ENCODE assay signal across 15 cellular contexts in genomic region chr3:177179281-177180067, GRCh38. TPM values are rescaled to one million over a fixed set of nuclear protein-coding genes. Genes with fewer than 3 reads are reported as not detected.
A peak's percentile ranks its signal among the peaks of the same experiment; 100 is the strongest.
DNase-seq lines count a peak whose midpoint lies in the region; ATAC-seq and TF ChIP-seq lines count a peak whose summit lies in the region.
"Had no signal": no experiment of that assay in that cellular context is flagged by ENCODE, and none has a peak within 500 bp of the region (broad histone marks: within the 10 kb centered on the region; RNA-seq: fewer than 3 reads in every experiment).

No MANE protein-coding gene starts in this region.

- no peaks in the 10 kb centered on the region for H3K27me3 Mint-ChIP-seq in activated T-cell treated with anti-CD3 and anti-CD28 coated beads, Interleukin-2, amount 50 U/mL, for 72 hours (ENCODE audit: low read depth)
- no peaks in the 10 kb centered on the region for H3K27me3 Mint-ChIP-seq in T-cell
- H3K27me3 Mint-ChIP-seq in stimulated activated memory B cell treated with anti-CD40 and anti-IgM and Interleukin-4, amounts not matched to agents 10 μg/mL and 1 μg/mL and 100 μg/mL, for 72 hours: no peaks in the 10 kb centered on the region

- POLR2A ChIA-PET in T-cell (lab: Charles Lee): interaction anchor here (0.5 to 1.1 kb wide), 3 partner anchors 17 to 304 kb away, joined by 4 to 7 read pairs (median 5); no protein-coding TSS in a partner anchor

- H3K36me3 Mint-ChIP-seq in activated T-cell treated with anti-CD3 and anti-CD28 coated beads, Interleukin-2, amount 50 U/mL, for 72 hours (ENCODE audit: insufficient read depth in 2 of 2): peaks cover 0 to 11% of the 10 kb centered on the region in 2 donors
- peaks cover 18% of the 10 kb centered on the region for H3K36me3 Mint-ChIP-seq in T-cell
- peaks cover 27% of the 10 kb centered on the region for H3K36me3 Mint-ChIP-seq in stimulated activated memory B cell treated with anti-CD40 and anti-IgM and Interleukin-4, amounts not matched to agents 10 μg/mL and 1 μg/mL and 100 μg/mL, for 72 hours

- H3K4me1 ChIP-seq in esophagus (ENCODE audit: control insufficient read depth in 2 of 2, insufficient read depth in 2 of 2, low read length in 1 of 2): peaks cover 0 to 2% of the 10 kb centered on the region in 2 donors
- H3K4me1 ChIP-seq in Peyer's patch: peaks cover 0 to 20% (median 2%) of the 10 kb centered on the region in 4 donors

- WGBS in esophagus, 2 donors: 52 to 63% methylated on average over 10 of the region's 10 CpGs

- H3K27ac ChIP-seq in esophagus (ENCODE audit: low read depth in 2 of 2, low read length in 1 of 2) (peak overlapping the region; percentile 58 to 78), Peyer's patch (peak overlapping the region in 1 of 4 donors; percentile 15)
- H3K27ac ChIP-seq: body of pancreas, GM23248 had no signal

- H3K4me3 ChIP-seq in esophagus (ENCODE audit: low read depth in 1 of 2, low read length in 2 of 2): no peak overlapping the region
- H3K4me3 ChIP-seq in Peyer's patch: no peak overlapping the region
- H3K4me3 ChIP-seq: body of pancreas, GM12878, GM23248 had no signal

- H3K27ac Mint-ChIP-seq in activated T-cell treated with anti-CD3 and anti-CD28 coated beads, Interleukin-2, amount 50 U/mL, for 72 hours: peak overlapping the region; percentile 14
- peak overlapping the region; percentile 15 to 17 for H3K27ac Mint-ChIP-seq in T-cell
- H3K27ac Mint-ChIP-seq in stimulated activated memory B cell treated with anti-CD40 and anti-IgM and Interleukin-4, amounts not matched to agents 10 μg/mL and 1 μg/mL and 100 μg/mL, for 72 hours: peak overlapping the region; percentile 66

- TF ChIP-seq CTCF in Peyer's patch (IDR thresholded peaks at IDR 0.05): no peak

- DNase-seq in activated T-cell treated with anti-CD3 and anti-CD28 coated beads, Interleukin-2, amount 50 U/mL, for 72 hours: no peak
- DNase-seq in activated T-cell treated with anti-CD3 and anti-CD28 coated beads, Interleukin-2, amount 50 U/mL, for 48 hours: no peak
- DNase-seq in T-cell: no peak
- DNase-seq in NCI-H2171 treated with DMSO at 0.1 percent for 48 hours (lab: John Stamatoyannopoulos, UW): no peak
- no peak for DNase-seq in Peyer's patch
- DNase-seq: body of pancreas; DMS79 treated with DMSO at 0.1 percent for 48 hours; GM23248; hippocampal formation; NCI-H345; stimulated activated CD4-positive, alpha-beta T cell treated with anti-CD3 and anti-CD28 coated beads, Interleukin-15, amount 100 ng/mL, for 24 hours had no signal

- no peak for TF ChIP-seq POLR2A in Peyer's patch (IDR thresholded peaks at IDR 0.05)

- H3K4me1 Mint-ChIP-seq in activated T-cell treated with anti-CD3 and anti-CD28 coated beads, Interleukin-2, amount 50 U/mL, for 72 hours (ENCODE audit: low read depth): peaks cover 57% of the 10 kb centered on the region
- peaks cover 67 to 80% (median 77%) of the 10 kb centered on the region in 3 donors for H3K4me1 Mint-ChIP-seq in T-cell
- H3K4me1 Mint-ChIP-seq in stimulated activated memory B cell treated with anti-CD40 and anti-IgM and Interleukin-4, amounts not matched to agents 10 μg/mL and 1 μg/mL and 100 μg/mL, for 72 hours: peaks cover 60% of the 10 kb centered on the region

- H3K4me3 Mint-ChIP-seq in activated T-cell treated with anti-CD3 and anti-CD28 coated beads, Interleukin-2, amount 50 U/mL, for 72 hours: peak overlapping the region; percentile 15 to 57
- peak overlapping the region in 2 of 3 donors; percentile 7 to 51 for H3K4me3 Mint-ChIP-seq in T-cell
- H3K4me3 Mint-ChIP-seq in stimulated activated memory B cell treated with anti-CD40 and anti-IgM and Interleukin-4, amounts not matched to agents 10 μg/mL and 1 μg/mL and 100 μg/mL, for 72 hours: no peak overlapping the region

- ATAC-seq in activated T-cell treated with anti-CD3 and anti-CD28 coated beads, Interleukin-2, amount 50 U/mL, for 72 hours (replicated peaks in 1 of 2): no peak
- ATAC-seq in T-cell (replicated peaks in 1 of 4): peak in 1 of 4 experiments; percentile 26
- no peak for ATAC-seq in stimulated activated memory B cell treated with anti-CD40 and anti-IgM and Interleukin-4, amounts not matched to agents 10 μg/mL and 1 μg/mL and 100 μg/mL, for 72 hours
- no peak for ATAC-seq in GM18502 (IDR thresholded peaks at IDR 0.05; ENCODE audit: poor library complexity, unreplicated experiment)
- ATAC-seq: body of pancreas, GM12878 had no signal

- H3K27me3 ChIP-seq in esophagus (ENCODE audit: control insufficient read depth in 1 of 2, insufficient read depth in 2 of 2, low read length in 2 of 2) (no peaks in the 10 kb centered on the region), Peyer's patch (no peaks in the 10 kb centered on the region)
- H3K27me3 ChIP-seq: body of pancreas had no signal

- no peaks in the 10 kb centered on the region for H3K36me3 ChIP-seq in esophagus (ENCODE audit: control insufficient read depth in 2 of 2, insufficient read depth in 2 of 2, low read length in 1 of 2)
- H3K36me3 ChIP-seq in Peyer's patch: no peaks in the 10 kb centered on the region

- H3K9me3 ChIP-seq in esophagus (ENCODE audit: control insufficient read depth in 2 of 2, insufficient read depth in 1 of 2, low read depth in 1 of 2, low read length in 1 of 2) (no peaks in the 10 kb centered on the region), Peyer's patch (no peaks in the 10 kb centered on the region)
- H3K9me3 ChIP-seq: body of pancreas had no signal

- no peaks in the 10 kb centered on the region for H3K9me3 Mint-ChIP-seq in activated T-cell treated with anti-CD3 and anti-CD28 coated beads, Interleukin-2, amount 50 U/mL, for 72 hours
- no peaks in the 10 kb centered on the region for H3K9me3 Mint-ChIP-seq in T-cell
- peaks cover 3% of the 10 kb centered on the region for H3K9me3 Mint-ChIP-seq in stimulated activated memory B cell treated with anti-CD40 and anti-IgM and Interleukin-4, amounts not matched to agents 10 μg/mL and 1 μg/mL and 100 μg/mL, for 72 hours

- CTCF ChIA-PET in T-cell (lab: Charles Lee): interaction anchor here (0.6 to 1.0 kb wide), 4 partner anchors 20 to 229 kb away, joined by 3 to 5 read pairs (median 4); no protein-coding TSS in a partner anchor

RNA-seq across cellular contexts. Expression of gene TBL1XR1, which starts 17.8 kb away (rescaled TPM):
- total RNA-seq in activated T-cell treated with anti-CD3 and anti-CD28 coated beads, Interleukin-2, amount 50 U/mL, for 72 hours: 100 to 1,000 TPM; 179 to 240 TPM
- total RNA-seq in T-cell: 100 to 1,000 TPM; 120 to 156 (median 140) TPM
- polyA plus RNA-seq in esophagus: 10 to 100 TPM; 16.2 to 19.3 TPM
- total RNA-seq in Peyer's patch: 10 to 100 TPM; 40.7 to 81.7 (median 69.4) TPM

Comparison
In these comparisons a context has a peak if more than half of its experiments do, and no peak if none do; other contexts are left out.
1. H3K27ac Mint-ChIP-seq: peak in every context shown above with its lines; median percentile 66 in stimulated activated memory B cell treated with anti-CD40 and anti-IgM and Interleukin-4, amounts not matched to agents 10 μg/mL and 1 μg/mL and 100 μg/mL, for 72 hours; 16 in T-cell; 14 in activated T-cell treated with anti-CD3 and anti-CD28 coated beads, Interleukin-2, amount 50 U/mL, for 72 hours.